In genomic region chr15:77649019-77649418, GRCh38 we compare ENCODE assay signal across 30 cellular contexts. TPM values are rescaled to one million over a fixed set of nuclear protein-coding genes. Genes with fewer than 3 reads are reported as not detected.
"Had no signal": no experiment of that assay in that cellular context is flagged by ENCODE, and none has a peak within 500 bp of the region (broad histone marks: within the 10 kb centered on the region; RNA-seq: fewer than 3 reads in every experiment).

No MANE protein-coding gene starts in this region.

- H3K36me3 ChIP-seq: heart right ventricle, left lung, lower lobe of right lung, pancreas, right lobe of liver, thyroid gland, upper lobe of right lung, uterus had no signal

- H3K4me3 Mint-ChIP-seq: naive thymus-derived CD4-positive, alpha-beta T cell; natural killer cell treated with Interleukin-12 subunit alpha and Interleukin-12 subunit beta and Interleukin-15 and Interleukin-18, amount 100 ng/mL, for 72 hours; stimulated activated memory B cell treated with anti-CD40 and anti-IgM and Interleukin-4, amounts not matched to agents 10 μg/mL and 1 μg/mL and 100 μg/mL, for 72 hours; stimulated activated naive CD8-positive, alpha-beta T cell treated with anti-CD3 and anti-CD28 coated beads, Interleukin-15, amount 100 ng/mL, for 72 hours had no signal

- H3K27ac Mint-ChIP-seq: naive thymus-derived CD4-positive, alpha-beta T cell; natural killer cell treated with Interleukin-12 subunit alpha and Interleukin-12 subunit beta and Interleukin-15 and Interleukin-18, amount 100 ng/mL, for 72 hours; stimulated activated memory B cell treated with anti-CD40 and anti-IgM and Interleukin-4, amounts not matched to agents 10 μg/mL and 1 μg/mL and 100 μg/mL, for 72 hours had no signal

- ATAC-seq: heart right ventricle; left cardiac atrium; left lung; lower lobe of right lung; naive thymus-derived CD4-positive, alpha-beta T cell; natural killer cell treated with Interleukin-12 subunit alpha and Interleukin-12 subunit beta and Interleukin-15 and Interleukin-18, amount 100 ng/mL, for 72 hours; pancreas; psoas muscle; right lobe of liver; stimulated activated memory B cell treated with anti-CD40 and anti-IgM and Interleukin-4, amounts not matched to agents 10 μg/mL and 1 μg/mL and 100 μg/mL, for 72 hours; stimulated activated naive CD8-positive, alpha-beta T cell treated with anti-CD3 and anti-CD28 coated beads, Interleukin-15, amount 100 ng/mL, for 72 hours; upper lobe of right lung had no signal

- H3K27me3 ChIP-seq: hepatocyte, pancreas, right lobe of liver, testis, thyroid gland, uterus had no signal

- H3K4me1 Mint-ChIP-seq: naive thymus-derived CD4-positive, alpha-beta T cell; stimulated activated memory B cell treated with anti-CD40 and anti-IgM and Interleukin-4, amounts not matched to agents 10 μg/mL and 1 μg/mL and 100 μg/mL, for 72 hours; stimulated activated naive CD8-positive, alpha-beta T cell treated with anti-CD3 and anti-CD28 coated beads, Interleukin-15, amount 100 ng/mL, for 72 hours had no signal

- H3K4me1 ChIP-seq: heart right ventricle, left lung, lower lobe of right lung, pancreas, psoas muscle, right lobe of liver, testis, thyroid gland, upper lobe of right lung, uterus had no signal

- H3K27ac ChIP-seq: heart right ventricle, hepatocyte, left lung, lower lobe of right lung, pancreas, psoas muscle, right lobe of liver, testis, thyroid gland, upper lobe of right lung, uterus had no signal

- H3K4me3 ChIP-seq: heart right ventricle, hepatocyte, left lung, lower lobe of right lung, pancreas, psoas muscle, right lobe of liver, smooth muscle cell, testis, thyroid gland, upper lobe of right lung, uterus had no signal

- DNase-seq: heart right ventricle; kidney glomerular epithelial cell; left cardiac atrium; lower lobe of right lung; mammary epithelial cell; mesenchymal stem cell; naive thymus-derived CD4-positive, alpha-beta T cell; nucleus accumbens; posterior cingulate gyrus; psoas muscle; right lobe of liver; stimulated activated CD4-positive, alpha-beta T cell treated with anti-CD3 and anti-CD28 coated beads, Interleukin-1b, Interleukin-23, amount 100 ng/mL, for 48 hours; stimulated activated CD4-positive, alpha-beta T cell treated with anti-CD3 and anti-CD28 coated beads, Interleukin-2, amount 100 ng/mL, for 48 hours; stimulated activated CD4-positive, alpha-beta T cell treated with anti-CD3 and anti-CD28 coated beads, Interleukin-4, amount 100 ng/mL, for 4 hours; stimulated activated CD8-positive, alpha-beta memory T cell treated with anti-CD3 and anti-CD28 coated beads, Interleukin-4, amount 100 ng/mL, for 48 hours; stimulated activated naive CD4-positive, alpha-beta T cell treated with Interleukin-2 at 50 U/mL for 16 hours; stimulated activated naive CD8-positive, alpha-beta T cell treated with anti-CD3 and anti-CD28 coated beads, Interleukin-15, amount 100 ng/mL, for 72 hours; substantia nigra; testis; thyroid gland; trophoblast cell; upper lobe of right lung; uterus had no signal

- H3K36me3 Mint-ChIP-seq: naive thymus-derived CD4-positive, alpha-beta T cell; natural killer cell treated with Interleukin-12 subunit alpha and Interleukin-12 subunit beta and Interleukin-15 and Interleukin-18, amount 100 ng/mL, for 72 hours; stimulated activated memory B cell treated with anti-CD40 and anti-IgM and Interleukin-4, amounts not matched to agents 10 μg/mL and 1 μg/mL and 100 μg/mL, for 72 hours had no signal

- H3K9me3 ChIP-seq: left lung, lower lobe of right lung, pancreas, psoas muscle, right lobe of liver, testis, thyroid gland, upper lobe of right lung, uterus had no signal

- H3K9me3 Mint-ChIP-seq: natural killer cell treated with Interleukin-12 subunit alpha and Interleukin-12 subunit beta and Interleukin-15 and Interleukin-18, amount 100 ng/mL, for 72 hours had no signal

RNA-seq across cellular contexts. Expression of gene LINGO1, which starts 16.3 kb away (rescaled TPM):
- total RNA-seq: myocyte; naive thymus-derived CD4-positive, alpha-beta T cell; natural killer cell treated with Interleukin-12 subunit alpha and Interleukin-12 subunit beta and Interleukin-15 and Interleukin-18, amount 100 ng/mL, for 72 hours had no signal
